In genomic region chr17:8068736-8069586, GRCh38 we compare ENCODE assay signal across 14 cellular contexts. TPM values are rescaled to one million over a fixed set of nuclear protein-coding genes. Genes with fewer than 3 reads are reported as not detected.
DNase-seq lines count a peak whose midpoint lies in the region; ATAC-seq and TF ChIP-seq lines count a peak whose summit lies in the region.
"Had no signal": no experiment of that assay in that cellular context is flagged by ENCODE, and none has a peak within 500 bp of the region (broad histone marks: within the 10 kb centered on the region; RNA-seq: fewer than 3 reads in every experiment).

No MANE protein-coding gene starts in this region.

- H3K9me3 ChIP-seq in Peyer's patch = no peaks in the 10 kb centered on the region
- H3K9me3 ChIP-seq in right cardiac atrium (ENCODE audit: control insufficient read depth, low read length) = no peaks in the 10 kb centered on the region
- H3K9me3 ChIP-seq in tibial artery = no peaks in the 10 kb centered on the region
- H3K9me3 ChIP-seq: SJCRH30 had no signal

- H3K36me3 ChIP-seq in Peyer's patch = no peaks in the 10 kb centered on the region
- no peaks in the 10 kb centered on the region for H3K36me3 ChIP-seq in tibial artery
- H3K36me3 ChIP-seq: SJCRH30 had no signal

- WGBS in right cardiac atrium = 70% methylated on average over 9 of the region's 9 CpGs

- H3K4me3 ChIP-seq in Peyer's patch (no peak overlapping the region), right cardiac atrium (ENCODE audit: low read length) (no peak overlapping the region), tibial artery (no peak overlapping the region)
- H3K4me3 ChIP-seq: SJCRH30 had no signal

- peaks cover 0 to 15% of the 10 kb centered on the region in 2 donors for H3K27me3 ChIP-seq in Peyer's patch
- H3K27me3 ChIP-seq in right cardiac atrium (ENCODE audit: control insufficient read depth, insufficient read depth) = no peaks in the 10 kb centered on the region
- peaks cover 0 to 63% of the 10 kb centered on the region in 2 donors for H3K27me3 ChIP-seq in tibial artery

- DNase-seq in Peyer's patch = peak in 2 of 3 donors; percentile 61 to 74
- DNase-seq in right cardiac atrium = peak; percentile 61 to 81 (median 80)
- DNase-seq in tibial artery = peak; percentile 64 to 74
- DNase-seq in NCI-H2029 (lab: John Stamatoyannopoulos, UW) = no peak
- no peak for DNase-seq in superior temporal gyrus (ENCODE audit: extremely low spot score)
- DNase-seq: activated T-cell treated with anti-CD3 and anti-CD28 coated beads for 4 hours; NCI-H524 treated with DMSO at 0.1 percent for 48 hours; SJCRH30; stimulated activated CD4-positive, alpha-beta T cell treated with anti-CD3 and anti-CD28 coated beads, Interleukin-2, amount 100 ng/mL, for 24 hours; stimulated activated naive CD8-positive, alpha-beta T cell treated with anti-CD3 and anti-CD28 coated beads, Interleukin-15, Interleukin-2, amounts not matched to agents 100 U/mL and 50 U/mL, for 24 hours had no signal

- ATAC-seq in right cardiac atrium = peak; percentile 50 to 72
- ATAC-seq: stimulated activated naive CD8-positive, alpha-beta T cell treated with anti-CD3 and anti-CD28 coated beads, Interleukin-15, Interleukin-2, amounts not matched to agents 100 U/mL and 50 U/mL, for 24 hours had no signal

- H3K4me1 ChIP-seq in Peyer's patch (peaks cover 9 to 41% (median 14%) of the 10 kb centered on the region in 4 donors), right cardiac atrium (ENCODE audit: control insufficient read depth, insufficient read depth, low read length) (no peaks in the 10 kb centered on the region), tibial artery (peaks cover 0 to 17% (median 11%) of the 10 kb centered on the region in 4 donors)
- H3K4me1 ChIP-seq: SJCRH30 had no signal

- intact Hi-C loops in right cardiac atrium (cut with DNase I) = no loop called here
- intact Hi-C loops in tibial artery (cut with DNase I; ENCODE audit: low total_unique reads) = no loop called here

- TF ChIP-seq POLR2A in Peyer's patch (IDR thresholded peaks at IDR 0.05) = no peak

- H3K27ac ChIP-seq in Peyer's patch (peak overlapping the region in 3 of 4 donors; percentile 60 to 61 (median 60)), right cardiac atrium (ENCODE audit: low read length) (no peak overlapping the region), tibial artery (no peak overlapping the region)
- H3K27ac ChIP-seq: SJCRH30 had no signal

- TF ChIP-seq CTCF in Peyer's patch (IDR thresholded peaks at IDR 0.05) (no peak), tibial artery (IDR thresholded peaks at IDR 0.05) (no peak)

RNA-seq across cellular contexts. Expression of gene ALOX12B, which starts 18.6 kb away (rescaled TPM):
- total RNA-seq in Peyer's patch (under 1 TPM in 1 of 4 donors, not detected in 3; 0.83 TPM), right cardiac atrium (under 1 TPM in 1 of 4 donors, not detected in 3; 0.71 TPM)
- not detected for polyA plus RNA-seq in right cardiac atrium
- total RNA-seq: frontal cortex, H4, omental fat pad, SJCRH30 had no signal

RNA-seq across cellular contexts. Expression of gene ALOX15B, which starts 30.1 kb away (rescaled TPM):
- 1 to 10 TPM in 3 of 4 donors, under 1 TPM in 1; 0.70 to 4.1 (median 2.1) TPM for total RNA-seq in Peyer's patch
- total RNA-seq in right cardiac atrium = under 1 TPM; 0.25 to 0.68 (median 0.46) TPM
- 0.54 TPM for polyA plus RNA-seq in right cardiac atrium
- total RNA-seq: H4, SJCRH30 had no signal

RNA-seq across cellular contexts. Expression of gene ALOXE3, which starts 49.4 kb away (rescaled TPM):
- total RNA-seq in Peyer's patch (not detected), right cardiac atrium (not detected)
- not detected for polyA plus RNA-seq in right cardiac atrium
- total RNA-seq: H4, SJCRH30 had no signal

RNA-seq across cellular contexts. Expression of gene HES7, which starts 54.9 kb away (rescaled TPM):
- total RNA-seq in Peyer's patch (not detected), right cardiac atrium (under 1 TPM; 0.62 to 0.76 (median 0.73) TPM)
- 0.25 TPM for polyA plus RNA-seq in right cardiac atrium
- total RNA-seq: kidney epithelial cell had no signal

Comparison
In these comparisons a context has a peak if more than half of its experiments do, and no peak if none do; other contexts are left out.
1. DNase-seq: peak in Peyer's patch (2 of 3), right cardiac atrium (3 of 3) and tibial artery (2 of 2); none in NCI-H2029 (single experiment) and superior temporal gyrus (single experiment).
2. H3K27ac ChIP-seq: peak in Peyer's patch (3 of 4); none in right cardiac atrium (single experiment) and tibial artery (0 of 2).